ENCODE assay signal across 32 cellular contexts in genomic region chr7:65462148-65462716, GRCh38.
"Had no signal": no experiment of that assay in that cellular context is flagged by ENCODE, and none has a peak within 500 bp of the region (broad histone marks: within the 10 kb centered on the region; RNA-seq: fewer than 3 reads in every experiment).

No MANE protein-coding gene starts in this region.

- H2AFZ ChIP-seq: hepatocyte, neural progenitor cell had no signal

- H3K27ac ChIP-seq: ascending aorta, cardiac muscle cell, coronary artery, dorsolateral prefrontal cortex, gastroesophageal sphincter, hepatocyte, neural progenitor cell, testis, transverse colon, uterus, WERI-Rb-1 had no signal

- H3K4me2 ChIP-seq: hepatocyte, neural progenitor cell had no signal

- H3K4me3 Mint-ChIP-seq: activated CD4-positive, alpha-beta memory T cell treated with anti-CD3 and anti-CD28 coated beads for 36 hours; activated naive CD4-positive, alpha-beta T cell treated with anti-CD3 and anti-CD28 coated beads, Interleukin-2, amount 10 ng/mL, durations not matched to agents 7 days and 5 days; activated naive CD8-positive, alpha-beta T cell treated with anti-CD3 and anti-CD28 coated beads, Interleukin-2, amount 10 ng/mL, durations not matched to agents 7 days and 5 days; activated T-helper 1 cell treated with anti-CD3 and anti-CD28 coated beads, Interleukin-12 subunit alpha, Interleukin-12 subunit beta, Interleukin-2, Interleukin-4 antibody, amounts not matched to agents 30 ng/mL and 10 ng/mL and 1 ng/mL, durations not matched to agents 14 hours and 24 hours and 36 hours; brain; natural killer cell; neural progenitor cell had no signal

- H3K9ac ChIP-seq: neural progenitor cell had no signal

- H3K79me2 ChIP-seq: hepatocyte had no signal

- H3K27me3 ChIP-seq: ascending aorta, cardiac muscle cell, dorsolateral prefrontal cortex, gastroesophageal sphincter, hepatocyte, neural progenitor cell, testis, transverse colon, uterus had no signal

- H3K4me1 Mint-ChIP-seq: activated naive CD4-positive, alpha-beta T cell treated with anti-CD3 and anti-CD28 coated beads, Interleukin-2, amount 10 ng/mL, durations not matched to agents 7 days and 5 days; activated naive CD8-positive, alpha-beta T cell treated with anti-CD3 and anti-CD28 coated beads, Interleukin-2, amount 10 ng/mL, durations not matched to agents 7 days and 5 days; brain; neural progenitor cell had no signal

- H3K4me3 ChIP-seq: ascending aorta, cardiac muscle cell, coronary artery, dorsolateral prefrontal cortex, gastroesophageal sphincter, hepatocyte, neural progenitor cell, testis, transverse colon, uterus had no signal

- H3K4me1 ChIP-seq: ascending aorta, gastroesophageal sphincter, neural progenitor cell, testis, transverse colon, uterus had no signal

- DNase-seq: activated CD4-positive, alpha-beta memory T cell treated with anti-CD3 and anti-CD28 coated beads for 36 hours; activated CD4-positive, alpha-beta T cell treated with anti-CD3 and anti-CD28 coated beads for 48 hours; activated CD8-positive, alpha-beta memory T cell treated with anti-CD3 and anti-CD28 coated beads, Interleukin-2, amount 50 U/mL, for 4 hours; activated gamma-delta T cell; activated naive CD4-positive, alpha-beta T cell treated with anti-CD3 and anti-CD28 coated beads, Interleukin-2, amount 10 ng/mL, durations not matched to agents 7 days and 5 days; activated naive CD8-positive, alpha-beta T cell treated with anti-CD3 and anti-CD28 coated beads, Interleukin-2, amount 10 ng/mL, durations not matched to agents 7 days and 5 days; activated T-cell treated with anti-CD3 and anti-CD28 coated beads, Interleukin-2, amount 50 U/mL, for 1 hour; cerebellar nuclear complex; dorsolateral prefrontal cortex; effector memory CD4-positive, alpha-beta T cell; erythroblast; left cardiac atrium; natural killer cell; occipital lobe; right cardiac atrium; stimulated activated CD4-positive, alpha-beta T cell treated with anti-CD3 and anti-CD28 coated beads, Interleukin-2, amount 100 ng/mL, for 48 hours; stimulated activated naive CD8-positive, alpha-beta T cell treated with anti-CD3 and anti-CD28 coated beads, Interleukin-15, Interleukin-2, amounts not matched to agents 100 U/mL and 50 U/mL, for 24 hours; testis; transverse colon; WERI-Rb-1 had no signal

- FAIRE-seq: keratinocyte, TTC549 had no signal

- H3K36me3 ChIP-seq: ascending aorta, cardiac muscle cell, gastroesophageal sphincter, neural progenitor cell, transverse colon, uterus, WERI-Rb-1 had no signal

- H3K9me3 ChIP-seq: ascending aorta, gastroesophageal sphincter, testis, transverse colon, uterus had no signal

- H3K27me3 Mint-ChIP-seq: activated CD4-positive, alpha-beta memory T cell treated with anti-CD3 and anti-CD28 coated beads for 36 hours; activated naive CD4-positive, alpha-beta T cell treated with anti-CD3 and anti-CD28 coated beads, Interleukin-2, amount 10 ng/mL, durations not matched to agents 7 days and 5 days had no signal

- H3K36me3 Mint-ChIP-seq: activated CD4-positive, alpha-beta memory T cell treated with anti-CD3 and anti-CD28 coated beads for 36 hours; activated naive CD4-positive, alpha-beta T cell treated with anti-CD3 and anti-CD28 coated beads, Interleukin-2, amount 10 ng/mL, durations not matched to agents 7 days and 5 days; activated naive CD8-positive, alpha-beta T cell treated with anti-CD3 and anti-CD28 coated beads, Interleukin-2, amount 10 ng/mL, durations not matched to agents 7 days and 5 days; brain; natural killer cell; neural progenitor cell had no signal

- H3K27ac Mint-ChIP-seq: activated CD4-positive, alpha-beta memory T cell treated with anti-CD3 and anti-CD28 coated beads for 36 hours; activated naive CD4-positive, alpha-beta T cell treated with anti-CD3 and anti-CD28 coated beads, Interleukin-2, amount 10 ng/mL, durations not matched to agents 7 days and 5 days; activated naive CD8-positive, alpha-beta T cell treated with anti-CD3 and anti-CD28 coated beads, Interleukin-2, amount 10 ng/mL, durations not matched to agents 7 days and 5 days; activated T-helper 1 cell treated with anti-CD3 and anti-CD28 coated beads, Interleukin-12 subunit alpha, Interleukin-12 subunit beta, Interleukin-2, Interleukin-4 antibody, amounts not matched to agents 30 ng/mL and 10 ng/mL and 1 ng/mL, durations not matched to agents 14 hours and 24 hours and 36 hours; brain; neural progenitor cell had no signal

- ATAC-seq: activated CD4-positive, CD25-positive, alpha-beta regulatory T cell treated with anti-CD3 and anti-CD28 coated beads, Interleukin-2, amount 50 U/mL, for 24 hours; gastroesophageal sphincter; natural killer cell; stimulated activated naive CD8-positive, alpha-beta T cell treated with anti-CD3 and anti-CD28 coated beads, Interleukin-15, Interleukin-2, amounts not matched to agents 100 U/mL and 50 U/mL, for 24 hours had no signal
